ENCODE assay signal across 1 cellular context in the genomic region with DNA sequence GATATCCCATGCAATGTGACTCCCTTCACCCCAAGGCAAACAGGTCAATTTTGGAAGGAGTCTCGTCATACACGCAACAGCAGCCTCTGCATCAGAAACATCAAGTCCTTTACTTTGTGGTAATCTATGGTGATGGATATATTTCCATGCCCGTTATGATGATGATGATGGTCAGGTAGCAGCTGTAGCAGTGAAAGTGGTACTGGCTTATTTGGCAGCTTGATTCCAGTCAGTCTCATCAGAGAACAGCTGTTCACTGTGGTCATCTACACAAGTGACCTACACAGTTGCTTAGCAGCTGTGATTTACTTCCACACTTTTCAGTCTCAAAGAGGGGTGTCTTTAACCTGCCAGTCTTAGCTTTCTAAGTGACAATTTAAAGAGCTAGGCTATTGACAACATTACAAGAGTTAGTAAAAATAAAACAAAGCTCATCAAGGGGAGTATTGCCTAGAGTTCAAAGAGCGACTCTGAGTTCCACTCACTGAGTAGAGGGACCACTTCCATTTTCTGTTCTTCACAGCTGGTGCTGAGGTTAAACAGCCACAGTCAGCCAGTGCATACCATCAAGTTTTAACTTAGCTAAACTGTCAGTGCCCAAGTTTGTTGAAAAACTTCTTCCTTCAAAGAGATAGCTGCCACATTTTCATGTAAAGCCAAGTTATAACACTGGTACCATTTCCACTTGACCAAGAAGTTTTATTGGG.
TF ChIP-seq lines count a peak whose summit lies in the region.

No MANE protein-coding gene starts in this region.

TF ChIP-seq in IMR-90, 13 proteins besides CTCF, POLR2A, EP300 and RAD21 (continued from another document):
- TF ChIP-seq ELK1 (IDR thresholded peaks at IDR 0.05; ENCODE audit: borderline replicate concordance, low read depth, low read length), result no peak
- no peak for TF ChIP-seq RCOR1 (IDR thresholded peaks at IDR 0.05; ENCODE audit: insufficient replicate concordance, low read length)
- no peak for TF ChIP-seq CEBPB (IDR thresholded peaks at IDR 0.05; ENCODE audit: low read depth, low read length)
- TF ChIP-seq CHD1 (IDR thresholded peaks at IDR 0.05; ENCODE audit: low read depth, low read length), result no peak
- TF ChIP-seq SMC3 (IDR thresholded peaks at IDR 0.05; ENCODE audit: low read depth, low read length), result no peak
- no peak for TF ChIP-seq MAFK (IDR thresholded peaks at IDR 0.05; ENCODE audit: low read depth, low read length)
- no peak for TF ChIP-seq NFE2L2 (IDR thresholded peaks at IDR 0.05; ENCODE audit: low read depth, low read length)
- no peak for TF ChIP-seq RFX5 (IDR thresholded peaks at IDR 0.05; ENCODE audit: low read depth, low read length)
